8 cellular contexts compared by ENCODE assay signal in the genomic region with DNA sequence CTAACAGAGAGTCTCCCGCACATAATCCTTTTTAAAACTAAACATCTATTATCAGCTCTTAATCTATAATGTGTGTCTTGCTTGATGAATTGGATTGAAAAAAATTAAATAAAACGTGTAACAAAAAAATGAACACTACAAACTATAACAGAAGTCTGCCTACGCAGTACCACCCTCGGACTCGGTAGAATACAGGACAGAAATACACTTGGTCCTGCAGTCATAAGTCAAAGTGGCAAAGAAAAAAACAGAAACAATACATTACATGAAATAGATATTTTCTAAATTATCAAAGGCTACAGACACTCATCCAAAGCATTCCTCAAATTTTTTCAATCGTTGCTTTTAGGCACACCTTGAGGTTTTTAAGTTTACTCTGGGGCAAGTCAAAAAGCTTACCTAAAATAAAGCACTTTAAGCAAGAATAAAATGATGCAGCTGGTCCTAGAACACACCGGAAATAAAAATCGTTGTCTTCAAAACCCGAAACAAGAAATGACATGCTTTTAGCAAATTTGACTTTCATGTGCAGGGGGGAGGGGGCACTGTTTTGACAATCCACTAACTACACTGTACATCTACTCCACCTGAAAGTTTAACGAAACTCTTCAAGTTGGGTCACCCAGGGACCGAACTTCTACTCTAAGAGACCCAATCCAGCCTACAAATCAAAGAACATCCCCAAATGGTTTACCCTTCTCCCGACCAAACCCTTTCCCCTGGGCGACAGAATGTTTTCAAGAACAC. TPM values are rescaled to one million over a fixed set of nuclear protein-coding genes. Genes with fewer than 3 reads are reported as not detected.
DNase-seq lines count a peak whose midpoint lies in the region; ATAC-seq and TF ChIP-seq lines count a peak whose summit lies in the region.

No MANE protein-coding gene starts in this region.

- TF ChIP-seq POLR2A in tibial nerve (IDR thresholded peaks at IDR 0.05) = no peak

- no peak for TF ChIP-seq CTCF in cardiac muscle cell (IDR thresholded peaks at IDR 0.05; ENCODE audit: low read depth, low read length)
- no peak for TF ChIP-seq CTCF in mucosa of descending colon (IDR thresholded peaks at IDR 0.05)
- TF ChIP-seq CTCF in tibial nerve (IDR thresholded peaks at IDR 0.05) = no peak

- H3K27ac ChIP-seq in cardiac muscle cell = peak overlapping the region; percentile 99
- H3K27ac ChIP-seq in tibial nerve = peak overlapping the region; percentile 78 to 99 (median 96)

- H3K4me3 Mint-ChIP-seq in central memory CD8-positive, alpha-beta T cell = peak overlapping the region; percentile 98

- H3K4me1 Mint-ChIP-seq in central memory CD8-positive, alpha-beta T cell = peaks cover 34% of the 10 kb centered on the region

- H3K27me3 ChIP-seq in cardiac muscle cell = no peaks in the 10 kb centered on the region
- H3K27me3 ChIP-seq in tibial nerve = no peaks in the 10 kb centered on the region

- peak overlapping the region; percentile 99 for H3K4me3 ChIP-seq in cardiac muscle cell
- peak overlapping the region; percentile 96 for H3K4me3 ChIP-seq in mucosa of descending colon
- H3K4me3 ChIP-seq in tibial nerve = peak overlapping the region; percentile 62 to 94 (median 88)

- H3K36me3 ChIP-seq in cardiac muscle cell (no peaks in the 10 kb centered on the region), mucosa of descending colon (ENCODE audit: low read depth) (no peaks in the 10 kb centered on the region), tibial nerve (no peaks in the 10 kb centered on the region)

- TF ChIP-seq EP300 in tibial nerve (IDR thresholded peaks at IDR 0.05) = no peak

- DNase-seq in cardiac muscle cell (ENCODE audit: low read depth in 1 of 2, low spot score in 1 of 2) = peak in 1 of 2 donors; percentile 24
- DNase-seq in Right ventricle myocardium superior = no peak
- DNase-seq in RKO (ENCODE audit: low spot score) = peak; percentile 40
- no peak for DNase-seq in central memory CD8-positive, alpha-beta T cell (ENCODE audit: low spot score in 2 of 2)
- peak in 1 of 3 donors; percentile 33 for DNase-seq in mucosa of descending colon
- DNase-seq in tibial nerve (ENCODE audit: low spot score in 2 of 2) = no peak

- H3K4me1 ChIP-seq in cardiac muscle cell (ENCODE audit: low read depth) = peaks cover 23% of the 10 kb centered on the region
- peaks cover 13% of the 10 kb centered on the region for H3K4me1 ChIP-seq in mucosa of descending colon (ENCODE audit: low read depth)
- H3K4me1 ChIP-seq in tibial nerve = peaks cover 0 to 51% (median 14%) of the 10 kb centered on the region in 4 donors

- 3 to 5% methylated on average over 13 of the region's 13 CpGs for WGBS in tibial nerve, 2 donors

- intact Hi-C loops in Right ventricle myocardium superior (cut with DNase I) = loop anchor here (10.0 kb wide), 2 partner anchors 73 to 483 kb away; no protein-coding TSS in a partner anchor
- intact Hi-C loops in mucosa of descending colon (cut with DNase I, micrococcal nuclease) = no loop called here

- H3K27me3 Mint-ChIP-seq in central memory CD8-positive, alpha-beta T cell = no peaks in the 10 kb centered on the region

- peak overlapping the region; percentile 85 for H3K27ac Mint-ChIP-seq in central memory CD8-positive, alpha-beta T cell (ENCODE audit: low read depth)

- H3K9me3 Mint-ChIP-seq in central memory CD8-positive, alpha-beta T cell = no peaks in the 10 kb centered on the region

- no peaks in the 10 kb centered on the region for H3K9me3 ChIP-seq in cardiac muscle cell (ENCODE audit: low read depth)
- no peaks in the 10 kb centered on the region for H3K9me3 ChIP-seq in mucosa of descending colon
- no peaks in the 10 kb centered on the region for H3K9me3 ChIP-seq in tibial nerve

- peaks cover 13% of the 10 kb centered on the region for H3K36me3 Mint-ChIP-seq in central memory CD8-positive, alpha-beta T cell (ENCODE audit: insufficient read depth)

- no peak for ATAC-seq in Right ventricle myocardium superior (ENCODE audit: poor library complexity)
- no peak for ATAC-seq in central memory CD8-positive, alpha-beta T cell (replicated peaks; ENCODE audit: extremely low read depth, poor library complexity, severe bottlenecking)
- no peak for ATAC-seq in mucosa of descending colon
- no peak for ATAC-seq in HG02588 (IDR thresholded peaks at IDR 0.05; ENCODE audit: unreplicated experiment)
- no peak for ATAC-seq in GM21786 (IDR thresholded peaks at IDR 0.05; ENCODE audit: unreplicated experiment)

RNA-seq across cellular contexts. Expression of a gene that starts 1.3 kb away (rescaled TPM):
- total RNA-seq in cardiac muscle cell (129 and 163 TPM in 2 replicates), Right ventricle myocardium superior (69.7 TPM), mucosa of descending colon (100 to 1,000 TPM; 109 to 178 (median 143) TPM), tibial nerve (100 to 1,000 TPM in 2 of 4 donors, 10 to 100 TPM in 2; 64.8 to 132 (median 94.3) TPM)
- 110 and 141 TPM in 2 replicates for polyA plus RNA-seq in cardiac muscle cell

RNA-seq across cellular contexts. Expression of a gene that starts 22.9 kb away (rescaled TPM):
- total RNA-seq in cardiac muscle cell (23.7 and 30.7 TPM in 2 replicates), Right ventricle myocardium superior (40.3 TPM), mucosa of descending colon (10 to 100 TPM; 12.0 to 24.2 (median 13.3) TPM), tibial nerve (10 to 100 TPM; 26.1 to 47.4 (median 39.9) TPM)
- 40.2 and 58.4 TPM in 2 replicates for polyA plus RNA-seq in cardiac muscle cell
